Comparison of ENCODE assay signal across 19 cellular contexts in genomic region chr14:42353315-42353714, GRCh38.
DNase-seq lines count a peak whose midpoint lies in the region; ATAC-seq, FAIRE-seq and TF ChIP-seq lines count a peak whose summit lies in the region.
"Had no signal": no experiment of that assay in that cellular context is flagged by ENCODE, and none has a peak within 500 bp of the region (broad histone marks: within the 10 kb centered on the region; RNA-seq: fewer than 3 reads in every experiment).

No MANE protein-coding gene starts in this region.

- H3K9ac ChIP-seq in GM12878 (ENCODE audit: control insufficient read depth, insufficient read depth, low read length) (no peak overlapping the region), mammary epithelial cell (ENCODE audit: insufficient read depth, low read length) (no peak overlapping the region)
- H3K9ac ChIP-seq: BLaER1, neural progenitor cell had no signal

- FAIRE-seq in GM12878 (lab: Jason Lieb, UNC), result no peak
- FAIRE-seq: colon, GM18507 had no signal

- BruUV-seq in GM12878 (replicated peaks; lab: Mats Ljungman, UMichigan), result no TSS peak
- BruUV-seq in mammary epithelial cell (replicated peaks; lab: Mats Ljungman, UMichigan), result no TSS peak

- no peak for DNase-seq in GM12878 (ENCODE audit: low read depth, low spot score)
- no peak for DNase-seq in HK-2 (ENCODE audit: unreplicated experiment)
- DNase-seq in left colon, result no peak
- no peak for DNase-seq in CD8-positive, alpha-beta T cell
- no peak for DNase-seq in mammary epithelial cell
- DNase-seq: activated CD4-positive, alpha-beta T cell treated with anti-CD3 and anti-CD28 coated beads for 36 hours; activated T-cell treated with anti-CD3 and anti-CD28 coated beads, Interleukin-2, amount 50 U/mL, for 48 hours; amniotic stem cell; esophagus squamous epithelium; hypothalamus; Peyer's patch; T-helper 1 cell had no signal

- POLR2A ChIA-PET in GM12878 (lab: Charles Lee), result no interaction called here
- POLR2A ChIA-PET in CD8-positive, alpha-beta T cell (lab: Charles Lee), result no interaction called here

- H3K4me1 ChIP-seq in GM12878 (ENCODE audit: control insufficient read depth, insufficient read depth, low read length) (no peaks in the 10 kb centered on the region), mammary epithelial cell (ENCODE audit: insufficient read depth, low read length) (no peaks in the 10 kb centered on the region)
- no peaks in the 10 kb centered on the region for H3K4me1 ChIP-seq in CD8-positive, alpha-beta T cell (ENCODE audit: insufficient read depth, low read length)
- H3K4me1 ChIP-seq: BLaER1, esophagus squamous epithelium, neural progenitor cell, Peyer's patch had no signal

- H3K4me3 ChIP-seq in GM12878 (no peak overlapping the region), mammary epithelial cell (replicated peaks in 1 of 3; ENCODE audit: insufficient read depth in 1 of 3, low read depth in 2 of 3, low read length in 3 of 3) (no peak overlapping the region)
- no peak overlapping the region for H3K4me3 ChIP-seq in CD8-positive, alpha-beta T cell (ENCODE audit: low read depth, low read length)
- H3K4me3 ChIP-seq: BLaER1, esophagus squamous epithelium, neural progenitor cell, Peyer's patch had no signal

- no peak overlapping the region for H3K4me2 ChIP-seq in GM12878 (ENCODE audit: control insufficient read depth, insufficient read depth)
- no peak overlapping the region for H3K4me2 ChIP-seq in mammary epithelial cell (ENCODE audit: insufficient read depth, low read depth, low read length)
- H3K4me2 ChIP-seq: BLaER1, neural progenitor cell had no signal

- no peaks in the 10 kb centered on the region for H3K9me3 ChIP-seq in GM12878 (replicated peaks; ENCODE audit: control insufficient read depth, insufficient read depth, low read length)
- no peaks in the 10 kb centered on the region for H3K9me3 ChIP-seq in CD8-positive, alpha-beta T cell (ENCODE audit: low read length)
- peaks cover 11% of the 10 kb centered on the region for H3K9me3 ChIP-seq in mammary epithelial cell (replicated peaks; ENCODE audit: insufficient read depth, low read length)
- H3K9me3 ChIP-seq: BLaER1, esophagus squamous epithelium, Peyer's patch had no signal

- H4K20me1 ChIP-seq in GM12878 (ENCODE audit: control insufficient read depth, insufficient read depth) (no peaks in the 10 kb centered on the region), mammary epithelial cell (ENCODE audit: insufficient read depth, low read length) (no peaks in the 10 kb centered on the region)
- H4K20me1 ChIP-seq: BLaER1 had no signal

- H3K36me3 ChIP-seq in GM12878 (ENCODE audit: control insufficient read depth in 2 of 2, insufficient read depth in 2 of 2, low read length in 1 of 2) (no peaks in the 10 kb centered on the region), mammary epithelial cell (ENCODE audit: insufficient read depth, low read length) (no peaks in the 10 kb centered on the region)
- H3K36me3 ChIP-seq in CD8-positive, alpha-beta T cell (ENCODE audit: insufficient read depth, low read length), result no peaks in the 10 kb centered on the region
- H3K36me3 ChIP-seq: BLaER1, esophagus squamous epithelium, neural progenitor cell, Peyer's patch had no signal

- H3K27ac ChIP-seq in GM12878 (ENCODE audit: control insufficient read depth, insufficient read depth) (no peak overlapping the region), mammary epithelial cell (ENCODE audit: insufficient read depth, low read depth, low read length) (no peak overlapping the region)
- H3K27ac ChIP-seq in CD8-positive, alpha-beta T cell (ENCODE audit: low read depth, low read length), result no peak overlapping the region
- H3K27ac ChIP-seq: BLaER1, esophagus squamous epithelium, neural progenitor cell, Peyer's patch had no signal

- dilution Hi-C loops in mammary epithelial cell (cut with HindIII; ENCODE audit: low sequenced_read_pairs), result no loop called here

- TF ChIP-seq POLR2A in GM12878 (IDR thresholded peaks at IDR 0.05; ENCODE audit: low read depth, low read length), result no peak

- no peaks in the 10 kb centered on the region for H3K27me3 ChIP-seq in GM12878 (replicated peaks in 1 of 2; ENCODE audit: control insufficient read depth in 2 of 2, insufficient read depth in 2 of 2, low read length in 1 of 2)
- H3K27me3 ChIP-seq in CD8-positive, alpha-beta T cell (ENCODE audit: insufficient read depth, low read length), result no peaks in the 10 kb centered on the region
- H3K27me3 ChIP-seq in mammary epithelial cell (ENCODE audit: insufficient read depth, low read length), result no peaks in the 10 kb centered on the region
- H3K27me3 ChIP-seq: BLaER1, esophagus squamous epithelium, neural progenitor cell, Peyer's patch had no signal

- H3K4me3 Mint-ChIP-seq in CD8-positive, alpha-beta T cell, result no peak overlapping the region
- H3K4me3 Mint-ChIP-seq: activated CD4-positive, alpha-beta T cell treated with anti-CD3 and anti-CD28 coated beads for 36 hours; neural progenitor cell had no signal

- H2AFZ ChIP-seq in GM12878 (ENCODE audit: control insufficient read depth, low read depth, low read length) (no peak overlapping the region), mammary epithelial cell (ENCODE audit: low read depth, low read length) (no peak overlapping the region)
- H2AFZ ChIP-seq: neural progenitor cell had no signal

- SMC1A ChIA-PET in GM12878 (lab: Charles Lee; ENCODE audit: uncharacterized antibody, unreplicated experiment), result interaction anchor here (1.3 kb wide), 1 partner anchor 16 kb away, joined by 3 read pairs; no protein-coding TSS in a partner anchor

- no peaks in the 10 kb centered on the region for H3K36me3 Mint-ChIP-seq in CD8-positive, alpha-beta T cell
- H3K36me3 Mint-ChIP-seq: neural progenitor cell had no signal

- no peak for TF ChIP-seq CTCF in GM12878 (IDR thresholded peaks at IDR 0.05 in 2 of 3, conservative IDR thresholded peaks at IDR 0.05 in 1 of 3; ENCODE audit: control insufficient read depth in 2 of 3, extremely low read depth in 1 of 3, insufficient read depth in 1 of 3, low read depth in 3 of 3, low read length in 3 of 3)
- TF ChIP-seq CTCF in CD8-positive, alpha-beta T cell (IDR thresholded peaks at IDR 0.05), result no peak
- TF ChIP-seq CTCF in mammary epithelial cell (conservative IDR thresholded peaks at IDR 0.05 in 1 of 2, IDR thresholded peaks at IDR 0.05 in 1 of 2; ENCODE audit: extremely low read depth in 1 of 2, insufficient read depth in 1 of 2, low read depth in 1 of 2, low read length in 2 of 2), result no peak

- 0% methylated on average over 2 of the region's 2 CpGs for WGBS in GM12878 (ENCODE audit: insufficient coverage, insufficient replicate concordance, low lambda C conversion rate, missing lambda C conversion rate)
- 6% methylated on average over 2 of the region's 2 CpGs for WGBS in mammary epithelial cell (ENCODE audit: low coverage, missing lambda C conversion rate)

- in situ Hi-C loops in GM12878 (cut with MboI), result no loop called here
- in situ Hi-C loops in mammary epithelial cell (cut with MboI; ENCODE audit: low sequenced_read_pairs in 2 of 2), result no loop called here

- ATAC-seq in GM18861 (IDR thresholded peaks at IDR 0.05; ENCODE audit: unreplicated experiment), result peak; percentile 96
- ATAC-seq in GM21619 (IDR thresholded peaks at IDR 0.05; ENCODE audit: unreplicated experiment), result peak; percentile 89
- peak; percentile 92 for ATAC-seq in HG03378 (IDR thresholded peaks at IDR 0.05; ENCODE audit: unreplicated experiment)
- peak; percentile 81 for ATAC-seq in GM12878
- ATAC-seq in left colon, result no peak
- no peak for ATAC-seq in CD8-positive, alpha-beta T cell
- ATAC-seq: activated CD4-positive, alpha-beta T cell treated with anti-CD3 and anti-CD28 coated beads for 36 hours had no signal

- no peak for TF ChIP-seq EP300 in GM12878 (IDR thresholded peaks at IDR 0.05; ENCODE audit: borderline replicate concordance in 1 of 2, control insufficient read depth in 1 of 2, low read depth in 2 of 2, low read length in 2 of 2)

- intact Hi-C loops in GM12878 (cut with micrococcal nuclease; ENCODE audit: unreplicated experiment), result no loop called here
- intact Hi-C loops in left colon (cut with DNase I, micrococcal nuclease), result no loop called here
- intact Hi-C loops in CD8-positive, alpha-beta T cell (cut with DNase I, micrococcal nuclease), result no loop called here
- intact Hi-C loops in mammary epithelial cell (cut with micrococcal nuclease), result no loop called here

- CTCF ChIA-PET in GM12878 (lab: Yijun Ruan, JAX), result no interaction called here
- CTCF ChIA-PET in CD8-positive, alpha-beta T cell (lab: Charles Lee), result no interaction called here
- CTCF ChIA-PET in mammary epithelial cell (lab: Charles Lee; ENCODE audit: low non-redundant PET), result no interaction called here

- H3K79me2 ChIP-seq in GM12878 (ENCODE audit: control insufficient read depth, insufficient read depth, low read length), result no peaks in the 10 kb centered on the region
- no peaks in the 10 kb centered on the region for H3K79me2 ChIP-seq in mammary epithelial cell (ENCODE audit: insufficient read depth, low read length)

- no peak overlapping the region for H3K27ac Mint-ChIP-seq in CD8-positive, alpha-beta T cell
- H3K27ac Mint-ChIP-seq: activated CD4-positive, alpha-beta T cell treated with anti-CD3 and anti-CD28 coated beads for 36 hours; neural progenitor cell had no signal

- no peak for TF ChIP-seq RAD21 in GM12878 (IDR thresholded peaks at IDR 0.05; ENCODE audit: insufficient read depth, low read depth, low read length)

- no peaks in the 10 kb centered on the region for H3K4me1 Mint-ChIP-seq in CD8-positive, alpha-beta T cell (ENCODE audit: low read depth)
- H3K4me1 Mint-ChIP-seq: activated CD4-positive, alpha-beta T cell treated with anti-CD3 and anti-CD28 coated beads for 36 hours; neural progenitor cell had no signal

- no peaks in the 10 kb centered on the region for H3K27me3 Mint-ChIP-seq in CD8-positive, alpha-beta T cell (ENCODE audit: low read depth)
- H3K27me3 Mint-ChIP-seq: activated CD4-positive, alpha-beta T cell treated with anti-CD3 and anti-CD28 coated beads for 36 hours had no signal

- H3K9me3 Mint-ChIP-seq in CD8-positive, alpha-beta T cell, result peaks cover 7% of the 10 kb centered on the region
- H3K9me3 Mint-ChIP-seq: neural progenitor cell had no signal

- RAD21 ChIA-PET in GM12878 (lab: Charles Lee; ENCODE audit: unreplicated experiment), result no interaction called here

TF ChIP-seq in GM12878, 131 proteins besides CTCF, POLR2A, EP300 and RAD21 (continues in another document):
- TF ChIP-seq WRNIP1 (IDR thresholded peaks at IDR 0.05; ENCODE audit: borderline replicate concordance, low read depth, low read length), result no peak

Comparison
In these comparisons a context has a peak if more than half of its experiments do, and no peak if none do; other contexts are left out.
1. ATAC-seq: peak in GM18861 (single experiment), GM21619 (single experiment), HG03378 (single experiment) and GM12878 (single experiment); none in left colon (single experiment) and CD8-positive, alpha-beta T cell (single experiment).